ENCODE assay signal across 8 cellular contexts in genomic region chr2:240560084-240560479, GRCh38. TPM values are rescaled to one million over a fixed set of nuclear protein-coding genes. Genes with fewer than 3 reads are reported as not detected.
DNase-seq lines count a peak whose midpoint lies in the region; ATAC-seq and TF ChIP-seq lines count a peak whose summit lies in the region.

DUSP28 (plus strand) TSS chr2:240560357; CDS start chr2:240560685, 328 bp downstream.

- ATAC-seq in GM18858 (IDR thresholded peaks at IDR 0.05; ENCODE audit: unreplicated experiment) (peak; percentile 30), HG03060 (IDR thresholded peaks at IDR 0.05; ENCODE audit: low read depth, unreplicated experiment) (peak; percentile 21)

- CTCF ChIA-PET in AG04449 (lab: Yijun Ruan, JAX): interaction anchor here (1.1 to 1.7 kb wide), 2 partner anchors 9 to 46 kb away, joined by 5 to 8 read pairs; no protein-coding TSS in a partner anchor

- H3K4me3 ChIP-seq in AG04449 (ENCODE audit: low read depth, low read length) (peak within 1 kb of the TSS; percentile 69), kidney epithelial cell (ENCODE audit: low read depth, low read length) (peak within 1 kb of the TSS; percentile 80)

- TF ChIP-seq CTCF in AG04449 (IDR thresholded peaks at IDR 0.05; ENCODE audit: insufficient read depth, low read length, missing control alignments) (no peak), kidney epithelial cell (IDR thresholded peaks at IDR 0.05; ENCODE audit: insufficient read depth, low read length, poor library complexity, severe bottlenecking) (no peak)

- POLR2A ChIA-PET in AG04449 (lab: Yijun Ruan, JAX): interaction anchor here (0.8 to 1.4 kb wide), 2 partner anchors 26 to 304 kb away, joined by 3 to 10 read pairs; partner anchors contain the start of gene CAPN10

- H3K27me3 ChIP-seq in kidney epithelial cell (ENCODE audit: control insufficient read depth, insufficient read depth, low read length): peaks cover 2% of the 10 kb centered on the region

- no peaks in the 10 kb centered on the region for H3K36me3 ChIP-seq in kidney epithelial cell (ENCODE audit: control insufficient read depth, insufficient read depth, low read length)

- DNase-seq in AG04449 (ENCODE audit: low read depth, low spot score) (no peak), NCI-H2227 (lab: John Stamatoyannopoulos, UW; ENCODE audit: unreplicated experiment) (peak; percentile 93), kidney epithelial cell (ENCODE audit: low read depth) (no peak)
- peak; percentile 71 to 85 (median 80) for DNase-seq in activated CD4-positive, CD25-positive, alpha-beta regulatory T cell (lab: John Stamatoyannopoulos, UW)
- DNase-seq in central memory CD4-positive, alpha-beta T cell: peak; percentile 88
- DNase-seq in stimulated activated CD4-positive, alpha-beta T cell treated with anti-CD3 and anti-CD28 coated beads, Interleukin-1b, Interleukin-23, amount 100 ng/mL, for 1 hour (ENCODE audit: low read depth in 2 of 2): peak; percentile 68 to 73

RNA-seq across cellular contexts. Expression of gene DUSP28, which starts in this region (rescaled TPM):
- 4.2 and 7.6 TPM in 2 replicates for total RNA-seq in kidney epithelial cell

Comparison
In these comparisons a context has a peak if more than half of its experiments do, and no peak if none do; other contexts are left out.
1. DNase-seq: peak in NCI-H2227 (single experiment), activated CD4-positive, CD25-positive, alpha-beta regulatory T cell (4 of 4), central memory CD4-positive, alpha-beta T cell (single experiment) and stimulated activated CD4-positive, alpha-beta T cell treated with anti-CD3 and anti-CD28 coated beads, Interleukin-1b, Interleukin-23, amount 100 ng/mL, for 1 hour (2 of 2); none in AG04449 (single experiment) and kidney epithelial cell (single experiment).